ENCODE assay signal across 15 cellular contexts in genomic region chr2:68772109-68772508, GRCh38. TPM values are rescaled to one million over a fixed set of nuclear protein-coding genes. Genes with fewer than 3 reads are reported as not detected.
A peak's percentile ranks its signal among the peaks of the same experiment; 100 is the strongest.
DNase-seq lines count a peak whose midpoint lies in the region; ATAC-seq and TF ChIP-seq lines count a peak whose summit lies in the region.
"Had no signal": no experiment of that assay in that cellular context is flagged by ENCODE, and none has a peak within 500 bp of the region (broad histone marks: within the 10 kb centered on the region; RNA-seq: fewer than 3 reads in every experiment).

No MANE protein-coding gene starts in this region.

- H3K9me2 ChIP-seq in OCI-LY7 (ENCODE audit: insufficient read depth, low read length): no peaks in the 10 kb centered on the region

- no peak overlapping the region for H3K27ac ChIP-seq in OCI-LY7 (ENCODE audit: low read depth, low read length, poor library complexity, severe bottlenecking)
- H3K27ac ChIP-seq: hepatocyte had no signal

- no peaks in the 10 kb centered on the region for H3K9me3 Mint-ChIP-seq in activated T-cell treated with anti-CD3 and anti-CD28 coated beads, Interleukin-2, amount 50 U/mL, for 24 hours
- H3K9me3 Mint-ChIP-seq in dendritic cell treated with granulocyte-macrophage colony-stimulating factor and Interleukin-4, amounts not matched to agents 40 ng/mL and 50 ng/mL, for 4 days: no peaks in the 10 kb centered on the region
- H3K9me3 Mint-ChIP-seq in stimulated activated naive B cell treated with anti-CD40 and anti-IgM and Interleukin-4, amounts not matched to agents 10 μg/mL and 1 μg/mL and 100 μg/mL, for 72 hours: no peaks in the 10 kb centered on the region

- H3K36me3 Mint-ChIP-seq in activated T-cell treated with anti-CD3 and anti-CD28 coated beads, Interleukin-2, amount 50 U/mL, for 24 hours (ENCODE audit: low read depth): peaks cover 49% of the 10 kb centered on the region
- peaks cover 97% of the 10 kb centered on the region for H3K36me3 Mint-ChIP-seq in dendritic cell treated with granulocyte-macrophage colony-stimulating factor and Interleukin-4, amounts not matched to agents 40 ng/mL and 50 ng/mL, for 4 days (ENCODE audit: low read depth)
- H3K36me3 Mint-ChIP-seq in stimulated activated naive B cell treated with anti-CD40 and anti-IgM and Interleukin-4, amounts not matched to agents 10 μg/mL and 1 μg/mL and 100 μg/mL, for 72 hours: peaks cover 57 to 87% of the 10 kb centered on the region in 2 donors

- peaks cover 98% of the 10 kb centered on the region for H3K4me1 ChIP-seq in OCI-LY7 (ENCODE audit: insufficient read depth, low read length, poor library complexity, severe bottlenecking)

- H3K79me2 ChIP-seq in OCI-LY7 (ENCODE audit: insufficient read depth, low read depth, low read length): peaks cover 31% of the 10 kb centered on the region; the same call in 1 of the 2 replicates
- H3K79me2 ChIP-seq: hepatocyte had no signal

- peaks cover 20% of the 10 kb centered on the region for H3K36me3 ChIP-seq in OCI-LY7 (ENCODE audit: insufficient read depth, low read length)
- H3K36me3 ChIP-seq: tibial nerve had no signal

- H3K4me2 ChIP-seq in OCI-LY7 (ENCODE audit: low read length): peak overlapping the region; percentile 8; the same call in 1 of the 2 replicates
- H3K4me2 ChIP-seq: hepatocyte, smooth muscle cell had no signal

- no peak overlapping the region for H3K4me3 ChIP-seq in OCI-LY7 (ENCODE audit: low read depth, low read length, poor library complexity, severe bottlenecking)
- H3K4me3 ChIP-seq: hepatocyte, smooth muscle cell, tibial nerve had no signal

- CTCF ChIA-PET in OCI-LY7 (lab: Charles Lee; ENCODE audit: unreplicated experiment): no interaction called here

- TF ChIP-seq CTCF in OCI-LY7 (conservative IDR thresholded peaks at IDR 0.05; ENCODE audit: low read length): no peak

- no peaks in the 10 kb centered on the region for H3K9me3 ChIP-seq in OCI-LY7 (ENCODE audit: low read length)
- H3K9me3 ChIP-seq: tibial nerve had no signal

- no peak overlapping the region for H2AFZ ChIP-seq in OCI-LY7 (ENCODE audit: low read length)
- H2AFZ ChIP-seq: hepatocyte had no signal

- no TSS peak for BruUV-seq in OCI-LY7 (replicated peaks; lab: Mats Ljungman, UMichigan)

- peak overlapping the region; percentile 93 for H3K27ac Mint-ChIP-seq in activated T-cell treated with anti-CD3 and anti-CD28 coated beads, Interleukin-2, amount 50 U/mL, for 24 hours
- peak overlapping the region; percentile 71 for H3K27ac Mint-ChIP-seq in dendritic cell treated with granulocyte-macrophage colony-stimulating factor and Interleukin-4, amounts not matched to agents 40 ng/mL and 50 ng/mL, for 4 days
- peak overlapping the region; percentile 95 for H3K27ac Mint-ChIP-seq in stimulated activated naive B cell treated with anti-CD40 and anti-IgM and Interleukin-4, amounts not matched to agents 10 μg/mL and 1 μg/mL and 100 μg/mL, for 72 hours

- no peaks in the 10 kb centered on the region for H4K20me1 ChIP-seq in OCI-LY7 (ENCODE audit: insufficient read depth, low read length)

- intact Hi-C loops in OCI-LY7 (cut with micrococcal nuclease; ENCODE audit: unreplicated experiment) (no loop called here), posterior vena cava (cut with DNase I) (no loop called here)
- intact Hi-C loops in dendritic cell treated with granulocyte-macrophage colony-stimulating factor and Interleukin-4, amounts not matched to agents 40 ng/mL and 50 ng/mL, for 4 days (cut with micrococcal nuclease): loop anchor here (10.0 kb wide), 1 partner anchor 53 kb away; no protein-coding TSS in a partner anchor

- H3K4me3 Mint-ChIP-seq in activated T-cell treated with anti-CD3 and anti-CD28 coated beads, Interleukin-2, amount 50 U/mL, for 24 hours: no peak overlapping the region
- no peak overlapping the region for H3K4me3 Mint-ChIP-seq in dendritic cell treated with granulocyte-macrophage colony-stimulating factor and Interleukin-4, amounts not matched to agents 40 ng/mL and 50 ng/mL, for 4 days
- H3K4me3 Mint-ChIP-seq in stimulated activated naive B cell treated with anti-CD40 and anti-IgM and Interleukin-4, amounts not matched to agents 10 μg/mL and 1 μg/mL and 100 μg/mL, for 72 hours: peak overlapping the region; percentile 41 to 67

- no peaks in the 10 kb centered on the region for H3K27me3 Mint-ChIP-seq in activated T-cell treated with anti-CD3 and anti-CD28 coated beads, Interleukin-2, amount 50 U/mL, for 24 hours
- no peaks in the 10 kb centered on the region for H3K27me3 Mint-ChIP-seq in dendritic cell treated with granulocyte-macrophage colony-stimulating factor and Interleukin-4, amounts not matched to agents 40 ng/mL and 50 ng/mL, for 4 days
- no peaks in the 10 kb centered on the region for H3K27me3 Mint-ChIP-seq in stimulated activated naive B cell treated with anti-CD40 and anti-IgM and Interleukin-4, amounts not matched to agents 10 μg/mL and 1 μg/mL and 100 μg/mL, for 72 hours

- H3K4me1 Mint-ChIP-seq in activated T-cell treated with anti-CD3 and anti-CD28 coated beads, Interleukin-2, amount 50 U/mL, for 24 hours (ENCODE audit: low read depth): peaks cover 100% of the 10 kb centered on the region
- peaks cover 100% of the 10 kb centered on the region for H3K4me1 Mint-ChIP-seq in dendritic cell treated with granulocyte-macrophage colony-stimulating factor and Interleukin-4, amounts not matched to agents 40 ng/mL and 50 ng/mL, for 4 days (ENCODE audit: low read depth)
- peaks cover 88 to 98% of the 10 kb centered on the region in 2 donors for H3K4me1 Mint-ChIP-seq in stimulated activated naive B cell treated with anti-CD40 and anti-IgM and Interleukin-4, amounts not matched to agents 10 μg/mL and 1 μg/mL and 100 μg/mL, for 72 hours

- ATAC-seq in stimulated activated naive B cell treated with anti-CD40 and anti-IgM and Interleukin-4, amounts not matched to agents 10 μg/mL and 1 μg/mL and 100 μg/mL, for 72 hours (replicated peaks): peak; percentile 42 to 45
- ATAC-seq in GM19023 (IDR thresholded peaks at IDR 0.05; ENCODE audit: unreplicated experiment): no peak

- DNase-seq in activated T-cell treated with anti-CD3 and anti-CD28 coated beads, Interleukin-2, amount 50 U/mL, for 24 hours: no peak
- DNase-seq in activated T-cell treated with anti-CD3 and anti-CD28 coated beads for 4 hours: no peak
- DNase-seq in OCI-LY7 (ENCODE audit: low spot score): no peak
- DNase-seq in stimulated activated naive B cell treated with anti-CD40 and anti-IgM and Interleukin-4, amounts not matched to agents 10 μg/mL and 1 μg/mL and 100 μg/mL, for 72 hours: peak; percentile 65
- DNase-seq in posterior vena cava (ENCODE audit: low spot score): no peak
- DNase-seq in ureter (ENCODE audit: low spot score): no peak
- DNase-seq: central memory CD4-positive, alpha-beta T cell; NCI-H1417 treated with DMSO at 0.1 percent for 48 hours; NCI-H524 treated with DMSO at 0.1 percent for 48 hours had no signal

- POLR2A ChIA-PET in OCI-LY7 (lab: Charles Lee): interaction anchor here (1.0 to 2.7 kb wide), 5 partner anchors 7 to 136 kb away, joined by 4 to 17 read pairs (median 8); no protein-coding TSS in a partner anchor

RNA-seq across cellular contexts. Expression of gene ARHGAP25, which starts 37.5 kb away (rescaled TPM):
- total RNA-seq in OCI-LY7 (2014; rRNA removed; shearing (Covaris generic)): 18.6 and 22.3 TPM in 2 replicates
- total RNA-seq in OCI-LY7 (2022) (37.7 and 43.8 TPM in 2 replicates), posterior vena cava (10 to 100 TPM in 1 of 2 donors, 1 to 10 TPM in 1; 8.1 to 10.7 TPM), ureter (14.7 TPM)
- total RNA-seq: epithelial cell of proximal tubule had no signal

Comparison
In these comparisons a context has a peak if more than half of its experiments do, and no peak if none do; other contexts are left out.
1. H3K4me3 Mint-ChIP-seq: peak in stimulated activated naive B cell treated with anti-CD40 and anti-IgM and Interleukin-4, amounts not matched to agents 10 μg/mL and 1 μg/mL and 100 μg/mL, for 72 hours (2 of 2); none in activated T-cell treated with anti-CD3 and anti-CD28 coated beads, Interleukin-2, amount 50 U/mL, for 24 hours (single experiment) and dendritic cell treated with granulocyte-macrophage colony-stimulating factor and Interleukin-4, amounts not matched to agents 40 ng/mL and 50 ng/mL, for 4 days (single experiment).
2. Peak in every context shown above with its lines, with median percentiles within 50 percentile points of each other: H3K27ac Mint-ChIP-seq.